ENCODE assay signal across 8 cellular contexts in genomic region chr17:42531455-42532354, GRCh38.
DNase-seq lines count a peak whose midpoint lies in the region; ATAC-seq and TF ChIP-seq lines count a peak whose summit lies in the region.

No MANE protein-coding gene starts in this region.

- no peak for TF ChIP-seq POLR2A in NB4 (IDR thresholded peaks at IDR 0.05; ENCODE audit: extremely low read depth, insufficient read length)

- peak overlapping the region; percentile 48; the same call in 1 of the 2 replicates for H3K27ac ChIP-seq in VCaP

- no peak for ATAC-seq in HG02840 (IDR thresholded peaks at IDR 0.05; ENCODE audit: low FRiP score, unreplicated experiment)
- ATAC-seq in GM19452 (IDR thresholded peaks at IDR 0.05; ENCODE audit: unreplicated experiment) = no peak

- DNase-seq in GM12865 (ENCODE audit: low read depth) (peak; percentile 79), NB4 (ENCODE audit: low read depth) (peak; percentile 80), cerebellar cortex (ENCODE audit: low spot score) (peak; percentile 42), kidney tubule cell (ENCODE audit: low spot score) (peak; percentile 64)
- DNase-seq in stimulated activated CD4-positive, alpha-beta T cell treated with anti-CD3 and anti-CD28 coated beads, Interleukin-2, amount 100 ng/mL, for 4 hours (ENCODE audit: low read depth) = peak; percentile 19

- TF ChIP-seq CTCF in GM12865 (IDR thresholded peaks at IDR 0.05; ENCODE audit: insufficient read depth, low read depth, low read length, missing control alignments) (peak; percentile 37), NB4 (IDR thresholded peaks at IDR 0.05; ENCODE audit: low read depth, low read length) (no peak), VCaP (conservative IDR thresholded peaks at IDR 0.05) (peak; percentile 51)

- H3K4me3 ChIP-seq in GM12865 (ENCODE audit: low read depth, low read length) (peak overlapping the region; percentile 55), NB4 (ENCODE audit: low read depth, low read length) (peak overlapping the region; percentile 55)

Comparison
In these comparisons a context has a peak if more than half of its experiments do, and no peak if none do; other contexts are left out.
1. DNase-seq: peak in every context shown above with its lines; median percentile 80 in NB4; 79 in GM12865; 64 in kidney tubule cell; 42 in cerebellar cortex; 19 in stimulated activated CD4-positive, alpha-beta T cell treated with anti-CD3 and anti-CD28 coated beads, Interleukin-2, amount 100 ng/mL, for 4 hours.